Comparison of ENCODE assay signal across 14 cellular contexts in the genomic region with DNA sequence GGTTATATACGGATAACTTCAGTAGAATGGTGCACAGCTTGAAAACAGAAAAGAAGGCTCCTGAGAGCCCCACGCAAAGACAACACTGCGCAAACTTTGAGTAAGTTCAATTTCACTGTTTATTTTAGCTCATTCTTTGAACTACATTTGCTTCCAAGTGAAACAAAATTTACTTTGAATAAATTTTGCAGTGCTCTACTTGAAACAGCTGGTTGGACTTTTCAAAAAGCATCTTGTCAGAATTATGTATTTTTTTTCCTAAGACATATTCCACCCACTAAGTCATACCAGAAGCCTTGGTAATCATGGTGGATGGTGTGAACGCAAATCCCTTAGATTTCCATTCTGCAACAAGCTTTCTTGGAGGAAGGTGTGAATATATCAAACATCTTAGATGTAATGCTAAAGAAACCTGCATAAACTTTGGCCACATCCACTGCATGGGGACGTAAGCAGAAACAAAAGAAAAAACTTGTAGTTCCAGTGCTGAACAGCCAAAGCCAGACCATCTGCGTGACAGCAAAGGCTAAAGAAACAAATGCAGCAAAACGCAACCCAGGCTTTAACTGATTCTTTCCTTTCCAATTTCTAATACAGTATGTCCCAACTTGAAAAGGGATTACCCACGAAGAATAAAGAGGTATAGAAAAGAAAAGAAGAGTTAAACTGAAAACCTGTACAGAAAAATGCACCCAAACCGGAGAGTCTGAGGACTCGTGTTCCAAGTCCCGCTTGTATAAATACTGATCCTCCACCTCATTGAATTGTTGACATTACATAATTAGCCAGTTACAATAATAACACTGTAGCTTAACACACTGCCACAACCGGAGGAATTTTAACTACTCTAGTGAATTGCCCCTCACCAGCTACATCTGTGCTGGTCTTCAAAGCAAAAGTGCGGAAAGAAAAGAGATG.
DNase-seq lines count a peak whose midpoint lies in the region; ATAC-seq and TF ChIP-seq lines count a peak whose summit lies in the region.
"Had no signal": no experiment of that assay in that cellular context is flagged by ENCODE, and none has a peak within 500 bp of the region (broad histone marks: within the 10 kb centered on the region; RNA-seq: fewer than 3 reads in every experiment).

No MANE protein-coding gene starts in this region.

- H3K36me3 ChIP-seq in fibroblast of lung (ENCODE audit: control insufficient read depth, insufficient read depth, low read length): no peaks in the 10 kb centered on the region
- no peaks in the 10 kb centered on the region for H3K36me3 ChIP-seq in neuronal stem cell (replicated peaks in 1 of 2; ENCODE audit: control insufficient read depth in 2 of 2, insufficient read depth in 2 of 2, low read length in 2 of 2)
- no peaks in the 10 kb centered on the region for H3K36me3 ChIP-seq in gastrocnemius medialis
- H3K36me3 ChIP-seq: SJCRH30 had no signal

- H4K8ac ChIP-seq in neuronal stem cell (ENCODE audit: low read depth, low read length): no peak overlapping the region

- DNase-seq in AG08395 (ENCODE audit: low spot score) (peak; percentile 25), NCI-H748 treated with DMSO at 0.1 percent for 48 hours (lab: John Stamatoyannopoulos, UW) (peak; percentile 46), fibroblast of lung (ENCODE audit: low read depth in 2 of 2) (peak; percentile 53), neuronal stem cell (ENCODE audit: low spot score) (no peak), gastrocnemius medialis (no peak)
- no peak for DNase-seq in activated T-helper 1 cell treated with anti-CD3 and anti-CD28 coated beads, Interleukin-12 subunit alpha, Interleukin-12 subunit beta, Interleukin-2, Interleukin-4 antibody, amounts not matched to agents 30 ng/mL and 10 ng/mL and 1 ng/mL, durations not matched to agents 14 hours and 24 hours and 36 hours (ENCODE audit: low spot score)
- no peak for DNase-seq in naive thymus-derived CD8-positive, alpha-beta T cell
- DNase-seq: activated B cell treated with CpG ODN at 0.5 μM for 24 hours; activated effector memory CD4-positive, alpha-beta T cell treated with Interleukin-2 at 50 U/mL for 16 hours; EL; NCI-H226; SJCRH30 had no signal

- H3K4me2 ChIP-seq in fibroblast of lung (ENCODE audit: extremely low read depth, insufficient read depth, low read length) (peak overlapping the region; percentile 30), neuronal stem cell (ENCODE audit: insufficient read depth, low read length, poor library complexity, severe bottlenecking) (no peak overlapping the region)

- no peak overlapping the region for H2BK5ac ChIP-seq in neuronal stem cell (ENCODE audit: low read length)

- H3K9me3 ChIP-seq in fibroblast of lung (ENCODE audit: control insufficient read depth, insufficient read depth, low read depth, low read length) (no peaks in the 10 kb centered on the region), neuronal stem cell (replicated peaks in 1 of 2; ENCODE audit: control insufficient read depth in 2 of 2, insufficient read depth in 1 of 2, low read depth in 1 of 2, low read length in 2 of 2) (no peaks in the 10 kb centered on the region), gastrocnemius medialis (no peaks in the 10 kb centered on the region)
- H3K9me3 ChIP-seq: SJCRH30 had no signal

- H3K27ac ChIP-seq in fibroblast of lung (ENCODE audit: insufficient read depth, low read length) (no peak overlapping the region), neuronal stem cell (replicated peaks; ENCODE audit: low read length) (peak overlapping the region; percentile 0), gastrocnemius medialis (no peak overlapping the region)
- H3K27ac ChIP-seq: SJCRH30 had no signal

- no peak overlapping the region for H3K14ac ChIP-seq in neuronal stem cell (ENCODE audit: low read length)

- H3K27me3 ChIP-seq in fibroblast of lung (ENCODE audit: control insufficient read depth, insufficient read depth, low read length) (no peaks in the 10 kb centered on the region), neuronal stem cell (ENCODE audit: control insufficient read depth in 3 of 3, insufficient read depth in 3 of 3, low read depth in 1 of 3, low read length in 3 of 3) (no peaks in the 10 kb centered on the region), gastrocnemius medialis (no peaks in the 10 kb centered on the region)
- H3K27me3 ChIP-seq: SJCRH30 had no signal

- peaks cover 2% of the 10 kb centered on the region for H3K27me3 Mint-ChIP-seq in activated T-helper 1 cell treated with anti-CD3 and anti-CD28 coated beads, Interleukin-12 subunit alpha, Interleukin-12 subunit beta, Interleukin-2, Interleukin-4 antibody, amounts not matched to agents 30 ng/mL and 10 ng/mL and 1 ng/mL, durations not matched to agents 14 hours and 24 hours and 36 hours (ENCODE audit: insufficient read depth)
- peaks cover 0 to 19% (median 3%) of the 10 kb centered on the region in 5 donors for H3K27me3 Mint-ChIP-seq in naive thymus-derived CD8-positive, alpha-beta T cell
- H3K27me3 Mint-ChIP-seq: activated B cell treated with CpG ODN at 0.5 μM for 24 hours, B cell had no signal

- TF ChIP-seq POLR2A in gastrocnemius medialis (IDR thresholded peaks at IDR 0.05): no peak

- no peak for ATAC-seq in naive thymus-derived CD8-positive, alpha-beta T cell
- ATAC-seq in HG02885 (IDR thresholded peaks at IDR 0.05; ENCODE audit: poor library complexity, unreplicated experiment): no peak
- no peak for ATAC-seq in gastrocnemius medialis

- H3K23ac ChIP-seq in neuronal stem cell (ENCODE audit: low read depth, low read length, poor library complexity): no peak overlapping the region

- H3K4ac ChIP-seq in neuronal stem cell (ENCODE audit: low read length): no peak overlapping the region

- H3K9ac ChIP-seq in fibroblast of lung (ENCODE audit: insufficient read depth, low read length): no peak overlapping the region
- no peak overlapping the region for H3K9ac ChIP-seq in neuronal stem cell (ENCODE audit: low read depth, low read length, poor library complexity)

- no peak overlapping the region for H2BK120ac ChIP-seq in neuronal stem cell (ENCODE audit: low read depth, low read length)

- H4K91ac ChIP-seq in neuronal stem cell (ENCODE audit: low read depth, low read length, poor library complexity): no peak overlapping the region

- H2BK12ac ChIP-seq in neuronal stem cell (ENCODE audit: low read length): no peak overlapping the region

- H3K36me3 Mint-ChIP-seq in activated T-helper 1 cell treated with anti-CD3 and anti-CD28 coated beads, Interleukin-12 subunit alpha, Interleukin-12 subunit beta, Interleukin-2, Interleukin-4 antibody, amounts not matched to agents 30 ng/mL and 10 ng/mL and 1 ng/mL, durations not matched to agents 14 hours and 24 hours and 36 hours (ENCODE audit: low read depth): no peaks in the 10 kb centered on the region
- H3K36me3 Mint-ChIP-seq in naive thymus-derived CD8-positive, alpha-beta T cell: no peaks in the 10 kb centered on the region

- H3K27ac Mint-ChIP-seq in activated T-helper 1 cell treated with anti-CD3 and anti-CD28 coated beads, Interleukin-12 subunit alpha, Interleukin-12 subunit beta, Interleukin-2, Interleukin-4 antibody, amounts not matched to agents 30 ng/mL and 10 ng/mL and 1 ng/mL, durations not matched to agents 14 hours and 24 hours and 36 hours: no peak overlapping the region
- no peak overlapping the region for H3K27ac Mint-ChIP-seq in naive thymus-derived CD8-positive, alpha-beta T cell
- H3K27ac Mint-ChIP-seq: activated B cell treated with CpG ODN at 0.5 μM for 24 hours, B cell had no signal

- no peaks in the 10 kb centered on the region for H4K20me1 ChIP-seq in fibroblast of lung (ENCODE audit: control insufficient read depth, extremely low read depth, insufficient read depth, low read length)

- H3K79me1 ChIP-seq in neuronal stem cell (ENCODE audit: low read depth, low read length): peaks cover 6% of the 10 kb centered on the region

- POLR2A ChIA-PET in naive thymus-derived CD8-positive, alpha-beta T cell (lab: Charles Lee): no interaction called here

- H3K79me2 ChIP-seq in fibroblast of lung (ENCODE audit: control insufficient read depth, insufficient read depth, low read length): peaks cover 51% of the 10 kb centered on the region

- intact Hi-C loops in activated T-helper 1 cell treated with anti-CD3 and anti-CD28 coated beads, Interleukin-12 subunit alpha, Interleukin-12 subunit beta, Interleukin-2, Interleukin-4 antibody, amounts not matched to agents 30 ng/mL and 10 ng/mL and 1 ng/mL, durations not matched to agents 14 hours and 24 hours and 36 hours (cut with micrococcal nuclease): no loop called here
- intact Hi-C loops in gastrocnemius medialis (cut with DNase I; ENCODE audit: low total_unique reads): no loop called here

- H2AK5ac ChIP-seq in neuronal stem cell (ENCODE audit: low read depth, low read length): no peak overlapping the region

- no peak overlapping the region for H3K18ac ChIP-seq in neuronal stem cell (ENCODE audit: low read length)

- in situ Hi-C loops in gastrocnemius medialis (cut with MboI; ENCODE audit: low sequenced_read_pairs in 4 of 4): no loop called here

- H3K4me1 Mint-ChIP-seq in activated T-helper 1 cell treated with anti-CD3 and anti-CD28 coated beads, Interleukin-12 subunit alpha, Interleukin-12 subunit beta, Interleukin-2, Interleukin-4 antibody, amounts not matched to agents 30 ng/mL and 10 ng/mL and 1 ng/mL, durations not matched to agents 14 hours and 24 hours and 36 hours (ENCODE audit: low read depth): no peaks in the 10 kb centered on the region
- peaks cover 0 to 9% (median 0%) of the 10 kb centered on the region in 4 donors for H3K4me1 Mint-ChIP-seq in naive thymus-derived CD8-positive, alpha-beta T cell

- H3K4me1 ChIP-seq in fibroblast of lung (ENCODE audit: control insufficient read depth, extremely low read depth, insufficient read depth, low read length) (peaks cover 2% of the 10 kb centered on the region), neuronal stem cell (ENCODE audit: control insufficient read depth in 2 of 2, insufficient read depth in 1 of 2, low read depth in 1 of 2, low read length in 2 of 2) (peaks cover 6 to 17% of the 10 kb centered on the region in 2 donors), gastrocnemius medialis (peaks cover 0 to 16% of the 10 kb centered on the region in 2 donors)
- H3K4me1 ChIP-seq: SJCRH30 had no signal

- no peak overlapping the region for H3K4me3 Mint-ChIP-seq in activated T-helper 1 cell treated with anti-CD3 and anti-CD28 coated beads, Interleukin-12 subunit alpha, Interleukin-12 subunit beta, Interleukin-2, Interleukin-4 antibody, amounts not matched to agents 30 ng/mL and 10 ng/mL and 1 ng/mL, durations not matched to agents 14 hours and 24 hours and 36 hours
- H3K4me3 Mint-ChIP-seq in naive thymus-derived CD8-positive, alpha-beta T cell: no peak overlapping the region
- H3K4me3 Mint-ChIP-seq: activated B cell treated with CpG ODN at 0.5 μM for 24 hours, B cell had no signal

- H3K4me3 ChIP-seq in fibroblast of lung (replicated peaks in 1 of 4; ENCODE audit: control extremely low read depth in 1 of 4, insufficient read depth in 1 of 4, low read depth in 3 of 4, low read length in 4 of 4) (peak overlapping the region in 3 of 4 experiments; percentile 0 to 34 (median 31)), neuronal stem cell (ENCODE audit: low read length in 2 of 2) (no peak overlapping the region), gastrocnemius medialis (no peak overlapping the region)
- H3K4me3 ChIP-seq: SJCRH30 had no signal

- no peak overlapping the region for H2BK15ac ChIP-seq in neuronal stem cell (ENCODE audit: low read length)

- no CpG with 5 or more reads among the region's 13 CpGs for WGBS in neuronal stem cell (ENCODE audit: extremely low coverage in 2 of 2, insufficient read length in 2 of 2, insufficient replicate concordance in 1 of 2), 2 donors

- no peaks in the 10 kb centered on the region for H3K9me3 Mint-ChIP-seq in activated T-helper 1 cell treated with anti-CD3 and anti-CD28 coated beads, Interleukin-12 subunit alpha, Interleukin-12 subunit beta, Interleukin-2, Interleukin-4 antibody, amounts not matched to agents 30 ng/mL and 10 ng/mL and 1 ng/mL, durations not matched to agents 14 hours and 24 hours and 36 hours
- H3K9me3 Mint-ChIP-seq in naive thymus-derived CD8-positive, alpha-beta T cell: no peaks in the 10 kb centered on the region
- H3K9me3 Mint-ChIP-seq: activated B cell treated with CpG ODN at 0.5 μM for 24 hours had no signal

- no peak overlapping the region for H2AFZ ChIP-seq in fibroblast of lung (ENCODE audit: low read length)
- H2AFZ ChIP-seq in neuronal stem cell (ENCODE audit: low read length): no peak overlapping the region

- TF ChIP-seq CTCF in fibroblast of lung (conservative IDR thresholded peaks at IDR 0.05 in 1 of 2, IDR thresholded peaks at IDR 0.05 in 1 of 2; ENCODE audit: low read depth in 1 of 2, low read length in 2 of 2) (no peak), gastrocnemius medialis (IDR thresholded peaks at IDR 0.05 in 4 of 5, conservative IDR thresholded peaks at IDR 0.05 in 1 of 5) (no peak)

Comparison
In these comparisons a context has a peak if more than half of its experiments do, and no peak if none do; other contexts are left out.
1. DNase-seq: peak in AG08395 (single experiment), NCI-H748 treated with DMSO at 0.1 percent for 48 hours (single experiment) and fibroblast of lung (2 of 2); none in neuronal stem cell (single experiment), activated T-helper 1 cell treated with anti-CD3 and anti-CD28 coated beads, Interleukin-12 subunit alpha, Interleukin-12 subunit beta, Interleukin-2, Interleukin-4 antibody, amounts not matched to agents 30 ng/mL and 10 ng/mL and 1 ng/mL, durations not matched to agents 14 hours and 24 hours and 36 hours (single experiment), naive thymus-derived CD8-positive, alpha-beta T cell (0 of 10) and gastrocnemius medialis (0 of 2).
2. H3K4me3 ChIP-seq: peak in fibroblast of lung (3 of 4); none in neuronal stem cell (0 of 2) and gastrocnemius medialis (0 of 4).